In the genomic region with DNA sequence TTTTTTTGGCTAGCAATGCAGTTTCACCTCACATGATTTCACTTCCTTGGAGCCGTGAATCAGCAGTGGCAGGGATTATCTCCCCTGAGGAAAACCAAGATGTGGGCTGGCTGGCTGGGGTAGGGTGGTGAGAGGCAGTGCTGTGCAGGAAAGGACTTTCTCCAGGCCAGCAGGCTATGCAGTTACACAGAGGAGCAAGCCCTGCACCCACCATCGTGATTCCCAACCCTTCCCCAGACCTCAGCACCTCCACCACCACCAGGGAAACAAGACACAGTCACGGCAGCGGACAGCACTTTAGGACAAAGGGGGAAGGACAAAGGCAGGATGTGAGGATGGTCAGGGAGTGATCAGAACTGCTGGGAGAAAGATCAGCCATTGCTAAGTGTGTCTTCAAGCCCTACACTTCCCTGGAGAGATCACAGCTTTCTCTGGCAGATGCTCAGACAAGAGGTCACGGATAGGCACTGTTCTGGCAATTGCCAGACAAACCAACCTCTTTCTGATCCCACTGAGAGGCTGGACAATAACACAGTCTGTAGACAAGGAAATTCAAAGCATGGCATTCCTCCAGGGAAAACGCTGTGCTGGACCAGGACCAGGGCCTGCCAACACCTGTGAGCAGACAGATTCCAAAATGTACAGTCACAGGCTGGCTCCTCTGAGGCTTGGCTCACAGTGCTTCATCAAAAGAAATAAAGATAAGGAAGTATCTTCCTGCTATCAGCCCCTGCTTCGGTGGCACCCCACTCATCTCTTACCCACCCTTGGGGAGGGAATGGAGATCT, we compare ENCODE assay signal across 12 cellular contexts.
DNase-seq lines count a peak whose midpoint lies in the region; TF ChIP-seq lines count a peak whose summit lies in the region.
"Had no signal": no experiment of that assay in that cellular context is flagged by ENCODE, and none has a peak within 500 bp of the region (broad histone marks: within the 10 kb centered on the region; RNA-seq: fewer than 3 reads in every experiment).

No MANE protein-coding gene starts in this region.

- H3K27ac Mint-ChIP-seq in activated CD4-positive, alpha-beta T cell treated with anti-CD3 and anti-CD28 coated beads, Interleukin-2, amount 10 ng/mL, durations not matched to agents 7 days and 5 days: no peak overlapping the region

- H3K9me3 Mint-ChIP-seq in activated CD4-positive, alpha-beta T cell treated with anti-CD3 and anti-CD28 coated beads, Interleukin-2, amount 10 ng/mL, durations not matched to agents 7 days and 5 days: peaks cover 2% of the 10 kb centered on the region

- TF ChIP-seq POLR2A in stomach (IDR thresholded peaks at IDR 0.05): no peak

- no peak for TF ChIP-seq EP300 in stomach (IDR thresholded peaks at IDR 0.05)

- H3K27me3 ChIP-seq in cardiac muscle cell (no peaks in the 10 kb centered on the region), stomach (no peaks in the 10 kb centered on the region)

- H3K27me3 Mint-ChIP-seq in activated CD4-positive, alpha-beta T cell treated with anti-CD3 and anti-CD28 coated beads, Interleukin-2, amount 10 ng/mL, durations not matched to agents 7 days and 5 days: no peaks in the 10 kb centered on the region

- H3K9me3 ChIP-seq in cardiac muscle cell (ENCODE audit: low read depth) (no peaks in the 10 kb centered on the region), stomach (no peaks in the 10 kb centered on the region)

- H3K36me3 ChIP-seq in cardiac muscle cell: no peaks in the 10 kb centered on the region
- H3K36me3 ChIP-seq in stomach: no peaks in the 10 kb centered on the region

- no peaks in the 10 kb centered on the region for H3K36me3 Mint-ChIP-seq in activated CD4-positive, alpha-beta T cell treated with anti-CD3 and anti-CD28 coated beads, Interleukin-2, amount 10 ng/mL, durations not matched to agents 7 days and 5 days (ENCODE audit: low read depth)

- WGBS in stomach, 5 donors: 30 to 57% (median 45%) methylated on average over 7 of the region's 7 CpGs

- CTCF ChIA-PET in activated CD4-positive, alpha-beta T cell treated with anti-CD3 and anti-CD28 coated beads, Interleukin-2, amount 10 ng/mL, durations not matched to agents 7 days and 5 days (lab: Charles Lee): no interaction called here

- POLR2A ChIA-PET in activated CD4-positive, alpha-beta T cell treated with anti-CD3 and anti-CD28 coated beads, Interleukin-2, amount 10 ng/mL, durations not matched to agents 7 days and 5 days (lab: Charles Lee): no interaction called here

- H3K4me3 Mint-ChIP-seq in activated CD4-positive, alpha-beta T cell treated with anti-CD3 and anti-CD28 coated beads, Interleukin-2, amount 10 ng/mL, durations not matched to agents 7 days and 5 days: no peak overlapping the region

- intact Hi-C loops in stomach (cut with DNase I; ENCODE audit: low total_unique reads): no loop called here

- H3K4me3 ChIP-seq in cardiac muscle cell (no peak overlapping the region), stomach (no peak overlapping the region)

- H3K4me1 Mint-ChIP-seq in activated CD4-positive, alpha-beta T cell treated with anti-CD3 and anti-CD28 coated beads, Interleukin-2, amount 10 ng/mL, durations not matched to agents 7 days and 5 days: no peaks in the 10 kb centered on the region

- TF ChIP-seq CTCF in cardiac muscle cell (IDR thresholded peaks at IDR 0.05; ENCODE audit: low read depth, low read length) (no peak), stomach (IDR thresholded peaks at IDR 0.05) (no peak)

- H3K27ac ChIP-seq in cardiac muscle cell: peak overlapping the region; percentile 7
- H3K27ac ChIP-seq in stomach: peak overlapping the region in 2 of 5 donors; percentile 1 to 47

- DNase-seq in DMS 273 (lab: John Stamatoyannopoulos, UW; ENCODE audit: unreplicated experiment) (peak; percentile 36), DMS 273 treated with DMSO at 0.1 percent for 48 hours (lab: John Stamatoyannopoulos, UW) (no peak), amniotic epithelial cell (ENCODE audit: low read depth) (peak; percentile 76), cardiac muscle cell (ENCODE audit: low read depth in 1 of 2, low spot score in 1 of 2) (peak; percentile 46 to 82), stomach (peak; percentile 88), DMS153 treated with DMSO at 0.1 percent for 48 hours (lab: John Stamatoyannopoulos, UW; ENCODE audit: unreplicated experiment) (no peak)
- DNase-seq in effector CD4-positive, alpha-beta T cell: no peak
- DNase-seq in activated CD4-positive, alpha-beta T cell treated with anti-CD3 and anti-CD28 coated beads, Interleukin-2, amount 10 ng/mL, durations not matched to agents 7 days and 5 days: no peak
- DNase-seq: 8988T; DND-41; stimulated activated CD4-positive, alpha-beta T cell treated with anti-CD3 and anti-CD28 coated beads, Interleukin-15, amount 100 ng/mL, for 24 hours; stimulated activated naive CD4-positive, alpha-beta T cell had no signal

- H3K4me1 ChIP-seq in cardiac muscle cell (ENCODE audit: low read depth) (peaks cover 10% of the 10 kb centered on the region), stomach (peaks cover 0 to 27% (median 10%) of the 10 kb centered on the region in 4 donors)

Comparison
In these comparisons a context has a peak if more than half of its experiments do, and no peak if none do; other contexts are left out.
1. DNase-seq: peak in DMS 273 (single experiment), amniotic epithelial cell (single experiment), cardiac muscle cell (2 of 2) and stomach (single experiment); none in DMS 273 treated with DMSO at 0.1 percent for 48 hours (single experiment), DMS153 treated with DMSO at 0.1 percent for 48 hours (single experiment), effector CD4-positive, alpha-beta T cell (single experiment) and activated CD4-positive, alpha-beta T cell treated with anti-CD3 and anti-CD28 coated beads, Interleukin-2, amount 10 ng/mL, durations not matched to agents 7 days and 5 days (single experiment).